15 cellular contexts compared by ENCODE assay signal in genomic region chr10:62092301-62092990, GRCh38.
A peak's percentile ranks its signal among the peaks of the same experiment; 100 is the strongest.
DNase-seq lines count a peak whose midpoint lies in the region; ATAC-seq and TF ChIP-seq lines count a peak whose summit lies in the region.
"Had no signal": no experiment of that assay in that cellular context is flagged by ENCODE, and none has a peak within 500 bp of the region (broad histone marks: within the 10 kb centered on the region; RNA-seq: fewer than 3 reads in every experiment).

No MANE protein-coding gene starts in this region.

- H3K36me3 Mint-ChIP-seq in MCF 10A (ENCODE audit: insufficient read depth, unreplicated experiment), result peaks cover 85% of the 10 kb centered on the region
- no peaks in the 10 kb centered on the region for H3K36me3 Mint-ChIP-seq in WTC11

- peaks cover 28% of the 10 kb centered on the region for H3K4me1 ChIP-seq in mammary epithelial cell (ENCODE audit: insufficient read depth, low read length)
- peaks cover 21% of the 10 kb centered on the region for H3K4me1 ChIP-seq in psoas muscle
- peaks cover 0 to 17% of the 10 kb centered on the region in 2 donors for H3K4me1 ChIP-seq in aorta (ENCODE audit: control insufficient read depth in 1 of 2, insufficient read depth in 2 of 2, low read length in 2 of 2)

- no peak overlapping the region for H2AFZ ChIP-seq in mammary epithelial cell (ENCODE audit: low read depth, low read length)

- ATAC-seq in psoas muscle (no peak), aorta (ENCODE audit: low FRiP score) (peak; percentile 2), WTC11 (no peak)
- ATAC-seq: natural killer cell, T-cell had no signal

- 88% methylated on average over 16 of the region's 21 CpGs for WGBS in mammary epithelial cell (ENCODE audit: low coverage, missing lambda C conversion rate)
- WGBS in psoas muscle, 3 donors, result 87 to 92% (median 90%) methylated on average over 21 of the region's 21 CpGs
- WGBS in aorta, 2 donors, result 83 to 86% methylated on average over 21 of the region's 21 CpGs

- H3K9me3 ChIP-seq in mammary epithelial cell (replicated peaks; ENCODE audit: insufficient read depth, low read length) (no peaks in the 10 kb centered on the region), psoas muscle (no peaks in the 10 kb centered on the region), aorta (ENCODE audit: control insufficient read depth, low read length) (no peaks in the 10 kb centered on the region)

- DNase-seq in MCF 10A (ENCODE audit: unreplicated experiment) (no peak), mammary epithelial cell (no peak), dorsolateral prefrontal cortex (no peak), psoas muscle (no peak), aorta (no peak), WTC11 (ENCODE audit: low spot score) (no peak), cortex of kidney (lab: John Stamatoyannopoulos, UW) (no peak), foreskin fibroblast (no peak)
- DNase-seq: caudate nucleus; effector memory CD4-positive, alpha-beta T cell; natural killer cell; NCI-H2081 treated with DMSO at 0.1 percent for 48 hours; NCI-H748 treated with DMSO at 0.1 percent for 48 hours; stimulated activated CD4-positive, alpha-beta T cell treated with anti-CD3 and anti-CD28 coated beads, Interleukin-4, amount 100 ng/mL, for 24 hours; T-cell had no signal

- H3K27ac Mint-ChIP-seq in MCF 10A (ENCODE audit: low read depth, unreplicated experiment) (peak overlapping the region; percentile 98), WTC11 (no peak overlapping the region)

- H3K36me3 ChIP-seq in mammary epithelial cell (ENCODE audit: insufficient read depth, low read length) (peaks cover 4% of the 10 kb centered on the region), psoas muscle (ENCODE audit: insufficient read depth in 1 of 2, low read depth in 1 of 2) (peaks cover 6 to 62% of the 10 kb centered on the region in 2 donors), aorta (ENCODE audit: control insufficient read depth in 1 of 2, insufficient read depth in 2 of 2, low read length in 1 of 2) (peaks cover 12 to 14% of the 10 kb centered on the region in 2 donors)

- TF ChIP-seq CTCF in MCF 10A (IDR thresholded peaks at IDR 0.05; ENCODE audit: unreplicated experiment) (no peak), mammary epithelial cell (conservative IDR thresholded peaks at IDR 0.05 in 1 of 2, IDR thresholded peaks at IDR 0.05 in 1 of 2; ENCODE audit: extremely low read depth in 1 of 2, insufficient read depth in 1 of 2, low read depth in 1 of 2, low read length in 2 of 2) (no peak), dorsolateral prefrontal cortex (IDR thresholded peaks at IDR 0.05 in 54 of 56, conservative IDR thresholded peaks at IDR 0.05 in 2 of 56; ENCODE audit: low read depth in 1 of 56, partially characterized antibody in 56 of 56) (no peak), psoas muscle (IDR thresholded peaks at IDR 0.05) (no peak), WTC11 (IDR thresholded peaks at IDR 0.05) (no peak), foreskin fibroblast (IDR thresholded peaks at IDR 0.05; ENCODE audit: low read depth, low read length) (no peak)

- CTCF ChIA-PET in MCF 10A (lab: Yijun Ruan, JAX), result interaction anchor here (0.6 to 1.2 kb wide), 3 partner anchors 10 to 943 kb away, joined by 3 to 5 read pairs (median 4); no protein-coding TSS in a partner anchor
- CTCF ChIA-PET in mammary epithelial cell (lab: Charles Lee; ENCODE audit: low non-redundant PET), result no interaction called here
- CTCF ChIA-PET in WTC11 (lab: Charles Lee), result no interaction called here

- H3K4me3 Mint-ChIP-seq in MCF 10A (ENCODE audit: unreplicated experiment) (no peak overlapping the region), WTC11 (no peak overlapping the region)
- H3K4me3 Mint-ChIP-seq: natural killer cell, T-cell had no signal

- dilution Hi-C loops in mammary epithelial cell (cut with HindIII; ENCODE audit: low sequenced_read_pairs), result loop anchor here (25.0 kb wide), 1 partner anchor 295 kb away; no protein-coding TSS in a partner anchor

- H3K27me3 ChIP-seq in mammary epithelial cell (ENCODE audit: insufficient read depth, low read length) (no peaks in the 10 kb centered on the region), dorsolateral prefrontal cortex (no peaks in the 10 kb centered on the region), psoas muscle (ENCODE audit: insufficient read depth in 3 of 3, low read length in 2 of 3) (no peaks in the 10 kb centered on the region), aorta (ENCODE audit: control insufficient read depth in 1 of 2, insufficient read depth in 2 of 2, low read length in 1 of 2) (no peaks in the 10 kb centered on the region)

- POLR2A ChIA-PET in MCF 10A (lab: Yijun Ruan, JAX) (interaction anchor here (3.2 to 5.1 kb wide), 2 partner anchors 43 to 54 kb away, joined by 11 to 34 read pairs; no protein-coding TSS in a partner anchor), WTC11 (lab: Charles Lee) (interaction anchor here (0.6 kb wide), 1 partner anchor 447 kb away, joined by 3 read pairs; no protein-coding TSS in a partner anchor)

- H3K9ac ChIP-seq in mammary epithelial cell (ENCODE audit: insufficient read depth, low read length), result no peak overlapping the region

- intact Hi-C loops in MCF 10A (cut with micrococcal nuclease) (no loop called here), mammary epithelial cell (cut with micrococcal nuclease) (no loop called here), dorsolateral prefrontal cortex (cut with DNase I) (loop anchor here in 1 of 2 donors (5.0 kb wide), 1 partner anchor 40 kb away; no protein-coding TSS in a partner anchor), psoas muscle (cut with DNase I) (loop anchor here in 1 of 2 donors (10.0 kb wide), 1 partner anchor 48 kb away; no protein-coding TSS in a partner anchor), aorta (cut with DNase I) (loop anchor here in 1 of 2 donors (5.0 to 10.0 kb wide), 2 partner anchors 35 to 152 kb away; no protein-coding TSS in a partner anchor)

- no peaks in the 10 kb centered on the region for H4K20me1 ChIP-seq in mammary epithelial cell (ENCODE audit: insufficient read depth, low read length)

- peaks cover 47% of the 10 kb centered on the region for H3K4me1 Mint-ChIP-seq in MCF 10A (ENCODE audit: insufficient read depth, unreplicated experiment)
- peaks cover 11% of the 10 kb centered on the region for H3K4me1 Mint-ChIP-seq in WTC11

- H3K27me3 Mint-ChIP-seq in MCF 10A (ENCODE audit: insufficient read depth, unreplicated experiment) (no peaks in the 10 kb centered on the region), WTC11 (ENCODE audit: low read depth) (no peaks in the 10 kb centered on the region)
- H3K27me3 Mint-ChIP-seq: T-cell had no signal

- H3K4me2 ChIP-seq in mammary epithelial cell (ENCODE audit: insufficient read depth, low read depth, low read length), result no peak overlapping the region

- no peak overlapping the region for H3K27ac ChIP-seq in mammary epithelial cell (ENCODE audit: insufficient read depth, low read depth, low read length)
- H3K27ac ChIP-seq in dorsolateral prefrontal cortex, result peak overlapping the region in 36 of 59 donors; percentile 5 to 91 (median 72)
- peak overlapping the region; percentile 24 for H3K27ac ChIP-seq in psoas muscle
- no peak overlapping the region for H3K27ac ChIP-seq in aorta (ENCODE audit: low read depth in 1 of 2, low read length in 2 of 2)

- H3K9me3 Mint-ChIP-seq in MCF 10A (ENCODE audit: unreplicated experiment) (peaks cover under 1% of the 10 kb centered on the region), WTC11 (no peaks in the 10 kb centered on the region)
- H3K9me3 Mint-ChIP-seq: natural killer cell, T-cell had no signal

- no peaks in the 10 kb centered on the region for H3K79me2 ChIP-seq in mammary epithelial cell (ENCODE audit: insufficient read depth, low read length)

- H3K4me3 ChIP-seq in mammary epithelial cell (replicated peaks in 1 of 3; ENCODE audit: insufficient read depth in 1 of 3, low read depth in 2 of 3, low read length in 3 of 3) (no peak overlapping the region), dorsolateral prefrontal cortex (no peak overlapping the region), psoas muscle (no peak overlapping the region), aorta (ENCODE audit: low read length in 2 of 2) (no peak overlapping the region), foreskin fibroblast (ENCODE audit: low read depth in 1 of 2, low read length in 2 of 2) (no peak overlapping the region)

- in situ Hi-C loops in mammary epithelial cell (cut with MboI; ENCODE audit: low sequenced_read_pairs in 2 of 2), result no loop called here

- BruUV-seq in MCF 10A (replicated peaks; lab: Mats Ljungman, UMichigan), result no TSS peak
- no TSS peak for BruUV-seq in mammary epithelial cell (replicated peaks; lab: Mats Ljungman, UMichigan)

TF ChIP-seq in WTC11, 78 proteins besides CTCF, POLR2A, EP300 and RAD21:
- no peak for TF ChIP-seq ZNF317 (CRISPR knock-in tag; IDR thresholded peaks at IDR 0.05; ENCODE audit: borderline replicate concordance, low read depth)
- no peak for TF ChIP-seq FOXJ3 (CRISPR knock-in tag; IDR thresholded peaks at IDR 0.05; ENCODE audit: borderline replicate concordance)
- no peak for TF ChIP-seq MAX (CRISPR knock-in tag; IDR thresholded peaks at IDR 0.05)
- TF ChIP-seq CREB1 (CRISPR knock-in tag; IDR thresholded peaks at IDR 0.05), result no peak
- no peak for TF ChIP-seq ELF4 (CRISPR knock-in tag; IDR thresholded peaks at IDR 0.05; ENCODE audit: low read depth)
TF ChIP-seq in WTC11: peak in this region for 0.

Comparison
In these comparisons a context has a peak if more than half of its experiments do, and no peak if none do; other contexts are left out.
1. H3K27ac ChIP-seq: peak in dorsolateral prefrontal cortex (36 of 59) and psoas muscle (single experiment); none in mammary epithelial cell (single experiment) and aorta (0 of 2).